Comparison of ENCODE assay signal across 12 cellular contexts in genomic region chr19:56155124-56155687, GRCh38. TPM values are rescaled to one million over a fixed set of nuclear protein-coding genes. Genes with fewer than 3 reads are reported as not detected.
DNase-seq lines count a peak whose midpoint lies in the region; TF ChIP-seq lines count a peak whose summit lies in the region.
"Had no signal": no experiment of that assay in that cellular context is flagged by ENCODE, and none has a peak within 500 bp of the region (broad histone marks: within the 10 kb centered on the region; RNA-seq: fewer than 3 reads in every experiment).

No MANE protein-coding gene starts in this region.

- H3K27ac ChIP-seq in 22Rv1 (no peak overlapping the region), adrenal gland (peak overlapping the region in 1 of 5 donors; percentile 9), thyroid gland (no peak overlapping the region)

- no peaks in the 10 kb centered on the region for H3K27me3 ChIP-seq in adrenal gland
- no peaks in the 10 kb centered on the region for H3K27me3 ChIP-seq in thyroid gland

- H3K4me3 ChIP-seq in adrenal gland: no peak overlapping the region
- H3K4me3 ChIP-seq in thyroid gland (replicated peaks in 1 of 3): no peak overlapping the region

- 44 to 70% (median 50%) methylated on average over 11 to 17 of the region's 17 CpGs; no CpG with 5 or more reads in 1 of the 4 donors for WGBS in adrenal gland, 4 donors
- WGBS in thyroid gland, 2 donors: 64% methylated on average over 14 of the region's 17 CpGs

- TF ChIP-seq POLR2A in adrenal gland (IDR thresholded peaks at IDR 0.05) (no peak), thyroid gland (IDR thresholded peaks at IDR 0.05) (no peak)

- peaks cover 0 to 18% of the 10 kb centered on the region in 2 donors for H3K36me3 ChIP-seq in adrenal gland (replicated peaks in 1 of 2)
- H3K36me3 ChIP-seq in thyroid gland: peaks cover 10 to 24% of the 10 kb centered on the region in 2 donors

- intact Hi-C loops in adrenal gland (cut with DNase I): loop anchor here in 1 of 2 donors (5.0 kb wide), 1 partner anchor 78 kb away; no protein-coding TSS in a partner anchor
- intact Hi-C loops in thyroid gland (cut with DNase I): no loop called here

- H3K4me1 ChIP-seq in adrenal gland (replicated peaks in 1 of 2): peaks cover 4 to 10% of the 10 kb centered on the region in 2 donors
- no peaks in the 10 kb centered on the region for H3K4me1 ChIP-seq in thyroid gland

- TF ChIP-seq CTCF in 22Rv1 (IDR thresholded peaks at IDR 0.05) (peak; percentile 60), GM12873 (IDR thresholded peaks at IDR 0.05; ENCODE audit: insufficient read depth, low read depth, low read length, missing control alignments) (peak; percentile 54), adrenal gland (IDR thresholded peaks at IDR 0.05) (peak; percentile 20 to 63 (median 50)), thyroid gland (IDR thresholded peaks at IDR 0.05) (peak in 1 of 6 experiments; percentile 13)

- H3K9me3 ChIP-seq in adrenal gland (replicated peaks in 1 of 3) (no peaks in the 10 kb centered on the region), thyroid gland (no peaks in the 10 kb centered on the region)

- DNase-seq in adrenal gland (peak in 6 of 7 donors; percentile 48 to 68 (median 56)), iPS-NIHi11 (ENCODE audit: low spot score) (peak; percentile 85), NCI-H2107 treated with DMSO at 0.1 percent for 48 hours (lab: John Stamatoyannopoulos, UW; ENCODE audit: unreplicated experiment) (no peak), thyroid gland (no peak), globus pallidus (ENCODE audit: low spot score) (no peak), NCI-H128 (lab: John Stamatoyannopoulos, UW; ENCODE audit: unreplicated experiment) (no peak)
- DNase-seq: activated gamma-delta T cell, SW 1271 had no signal

RNA-seq across cellular contexts. Expression of gene ZNF444, which starts 14.1 kb away (rescaled TPM):
- total RNA-seq in adrenal gland (10 to 100 TPM; 19.5 to 66.3 (median 35.8) TPM), thyroid gland (10 to 100 TPM; 35.1 to 53.0 (median 45.5) TPM)
- polyA plus RNA-seq in adrenal gland: 10 to 100 TPM in 2 of 3 donors, 1 to 10 TPM in 1; 7.2 to 63.9 (median 39.4) TPM

RNA-seq across cellular contexts. Expression of gene GALP, which starts 20.6 kb away (rescaled TPM):
- total RNA-seq in adrenal gland (not detected), thyroid gland (not detected)
- polyA plus RNA-seq in adrenal gland: not detected
- total RNA-seq: urinary bladder had no signal
- polyA plus RNA-seq: IgD-negative memory B cell, urinary bladder had no signal

RNA-seq across cellular contexts. Expression of gene ZNF787, which starts 34.1 kb away (rescaled TPM):
- total RNA-seq in adrenal gland (10 to 100 TPM in 7 of 8 donors, 1 to 10 TPM in 1; 8.5 to 51.5 (median 27.8) TPM), thyroid gland (10 to 100 TPM in 3 of 4 donors, 1 to 10 TPM in 1; 7.8 to 21.3 (median 14.2) TPM)
- polyA plus RNA-seq in adrenal gland: 10 to 100 TPM in 2 of 3 donors, 1 to 10 TPM in 1; 4.6 to 44.7 (median 31.0) TPM

RNA-seq across cellular contexts. Expression of gene ZSCAN5B, which starts 42.4 kb away (rescaled TPM):
- total RNA-seq in adrenal gland (under 1 TPM in 2 of 8 donors, not detected in 6; 0.11 to 0.19 TPM), thyroid gland (not detected)
- polyA plus RNA-seq in adrenal gland: under 1 TPM in 2 of 3 donors, not detected in 1; 0.09 to 0.13 TPM
- total RNA-seq: urinary bladder had no signal
- polyA plus RNA-seq: urinary bladder had no signal

RNA-seq across cellular contexts. Expression of gene ZSCAN5C, which starts 46.9 kb away (rescaled TPM):
- not detected for total RNA-seq in adrenal gland
- not detected for polyA plus RNA-seq in adrenal gland
- not detected for total RNA-seq in thyroid gland
- total RNA-seq: urinary bladder had no signal
- polyA plus RNA-seq: IgD-negative memory B cell, urinary bladder had no signal

Comparison
In these comparisons a context has a peak if more than half of its experiments do, and no peak if none do; other contexts are left out.
1. DNase-seq: peak in adrenal gland (6 of 7) and iPS-NIHi11 (single experiment); none in NCI-H2107 treated with DMSO at 0.1 percent for 48 hours (single experiment), thyroid gland (0 of 2), globus pallidus (single experiment) and NCI-H128 (single experiment).